Comparison of ENCODE assay signal across 16 cellular contexts in genomic region chr15:97114900-97115763, GRCh38.
DNase-seq lines count a peak whose midpoint lies in the region; ATAC-seq, FAIRE-seq and TF ChIP-seq lines count a peak whose summit lies in the region.
"Had no signal": no experiment of that assay in that cellular context is flagged by ENCODE, and none has a peak within 500 bp of the region (broad histone marks: within the 10 kb centered on the region; RNA-seq: fewer than 3 reads in every experiment).

No MANE protein-coding gene starts in this region.

- POLR2A ChIA-PET in GM12878 (lab: Charles Lee), result interaction anchor here (0.6 to 1.5 kb wide), 5 partner anchors 14 to 225 kb away, joined by 3 to 4 read pairs (median 4); no protein-coding TSS in a partner anchor

- H3K4me3 Mint-ChIP-seq in T-helper 2 cell treated with Interferon-gamma antibody and Interleukin-4, amounts not matched to agents 5 μg/mL and 100 μg/mL, for 36 hours, result no peak overlapping the region
- H3K4me3 Mint-ChIP-seq: CD4-positive, alpha-beta T cell; IgD-negative memory B cell had no signal

- WGBS in GM12878 (ENCODE audit: insufficient coverage, insufficient replicate concordance, low lambda C conversion rate, missing lambda C conversion rate), result 23% methylated on average over 9 of the region's 9 CpGs
- 68% methylated on average over 9 of the region's 9 CpGs for WGBS in hepatocyte (ENCODE audit: low lambda C conversion rate, missing lambda C conversion rate)

- peak; percentile 43 for DNase-seq in CMK (ENCODE audit: low read depth)
- DNase-seq in GM12865 (ENCODE audit: low read depth), result peak; percentile 0
- no peak for DNase-seq in GM12878 (ENCODE audit: low read depth, low spot score)
- DNase-seq in hepatocyte (ENCODE audit: low spot score), result peak; percentile 10
- no peak for DNase-seq in HAP-1 (ENCODE audit: low spot score in 2 of 2)
- DNase-seq in T-helper 2 cell treated with Interferon-gamma antibody and Interleukin-4, amounts not matched to agents 5 μg/mL and 100 μg/mL, for 36 hours (ENCODE audit: low spot score), result no peak
- DNase-seq: BE2C; CD4-positive, alpha-beta T cell; NCI-H187; NCI-H526 treated with DMSO at 0.1 percent for 48 hours; PC-9 had no signal

- peak; percentile 95 for ATAC-seq in GM12878
- ATAC-seq in GM18517 (IDR thresholded peaks at IDR 0.05; ENCODE audit: unreplicated experiment), result no peak
- ATAC-seq in HG03457 (IDR thresholded peaks at IDR 0.05; ENCODE audit: unreplicated experiment), result no peak

- CTCF ChIA-PET in GM12878 (lab: Yijun Ruan, JAX), result interaction anchor here (1.4 to 2.7 kb wide), 2 partner anchors 29 to 42 kb away, joined by 3 to 7 read pairs; no protein-coding TSS in a partner anchor

- no peaks in the 10 kb centered on the region for H3K36me3 ChIP-seq in GM12878 (ENCODE audit: control insufficient read depth in 2 of 2, insufficient read depth in 2 of 2, low read length in 1 of 2)
- H3K36me3 ChIP-seq in hepatocyte (replicated peaks; ENCODE audit: insufficient read depth, low read depth), result no peaks in the 10 kb centered on the region
- no peaks in the 10 kb centered on the region for H3K36me3 ChIP-seq in HAP-1 (replicated peaks)
- H3K36me3 ChIP-seq: BE2C had no signal

- TF ChIP-seq EP300 in GM12878 (IDR thresholded peaks at IDR 0.05; ENCODE audit: borderline replicate concordance in 1 of 2, control insufficient read depth in 1 of 2, low read depth in 2 of 2, low read length in 2 of 2), result peak; percentile 69 to 75; a peak in 3 of 4 replicates

- no peak for FAIRE-seq in GM12878 (lab: Jason Lieb, UNC)
- FAIRE-seq: GM19239, H54 had no signal

- H3K4me1 Mint-ChIP-seq in T-helper 2 cell treated with Interferon-gamma antibody and Interleukin-4, amounts not matched to agents 5 μg/mL and 100 μg/mL, for 36 hours (ENCODE audit: low read depth), result no peaks in the 10 kb centered on the region
- H3K4me1 Mint-ChIP-seq: IgD-negative memory B cell had no signal

- TF ChIP-seq POLR2A in GM12878 (IDR thresholded peaks at IDR 0.05; ENCODE audit: low read depth, low read length), result no peak

- H3K9ac ChIP-seq in GM12878 (ENCODE audit: control insufficient read depth, insufficient read depth, low read length), result no peak overlapping the region

- H3K79me2 ChIP-seq in GM12878 (ENCODE audit: control insufficient read depth, insufficient read depth, low read length), result no peaks in the 10 kb centered on the region
- no peaks in the 10 kb centered on the region for H3K79me2 ChIP-seq in hepatocyte

- H3K27ac ChIP-seq in GM12878 (ENCODE audit: control insufficient read depth, insufficient read depth) (no peak overlapping the region), hepatocyte (no peak overlapping the region)
- H3K27ac ChIP-seq: PC-9 had no signal

- no peaks in the 10 kb centered on the region for H3K27me3 Mint-ChIP-seq in T-helper 2 cell treated with Interferon-gamma antibody and Interleukin-4, amounts not matched to agents 5 μg/mL and 100 μg/mL, for 36 hours (ENCODE audit: low read depth)
- H3K27me3 Mint-ChIP-seq: CD4-positive, alpha-beta T cell; IgD-negative memory B cell had no signal

- no peaks in the 10 kb centered on the region for H3K9me2 ChIP-seq in hepatocyte (replicated peaks; ENCODE audit: insufficient read depth)

- H3K9me3 Mint-ChIP-seq in T-helper 2 cell treated with Interferon-gamma antibody and Interleukin-4, amounts not matched to agents 5 μg/mL and 100 μg/mL, for 36 hours, result peaks cover 23% of the 10 kb centered on the region

- no peaks in the 10 kb centered on the region for H4K20me1 ChIP-seq in GM12878 (ENCODE audit: control insufficient read depth, insufficient read depth)
- H4K20me1 ChIP-seq in hepatocyte (ENCODE audit: insufficient read depth, poor library complexity, severe bottlenecking), result no peaks in the 10 kb centered on the region

- H3K4me1 ChIP-seq in GM12878 (ENCODE audit: control insufficient read depth, insufficient read depth, low read length), result no peaks in the 10 kb centered on the region
- no peaks in the 10 kb centered on the region for H3K4me1 ChIP-seq in hepatocyte (ENCODE audit: insufficient read depth)
- no peaks in the 10 kb centered on the region for H3K4me1 ChIP-seq in HAP-1
- H3K4me1 ChIP-seq: BE2C had no signal

- RAD21 ChIA-PET in GM12878 (lab: Charles Lee; ENCODE audit: unreplicated experiment), result interaction anchor here (0.6 to 1.6 kb wide), 9 partner anchors 13 to 329 kb away, joined by 3 to 9 read pairs (median 3); no protein-coding TSS in a partner anchor

- H2AFZ ChIP-seq in GM12878 (ENCODE audit: control insufficient read depth, low read depth, low read length) (no peak overlapping the region), hepatocyte (no peak overlapping the region)
- H2AFZ ChIP-seq: PC-9 had no signal

- no peak overlapping the region for H3K27ac Mint-ChIP-seq in T-helper 2 cell treated with Interferon-gamma antibody and Interleukin-4, amounts not matched to agents 5 μg/mL and 100 μg/mL, for 36 hours
- H3K27ac Mint-ChIP-seq: CD4-positive, alpha-beta T cell; IgD-negative memory B cell had no signal

- intact Hi-C loops in GM12878 (cut with micrococcal nuclease; ENCODE audit: unreplicated experiment), result no loop called here

- H3K4me3 ChIP-seq in GM12865 (ENCODE audit: low read depth, low read length) (no peak overlapping the region), GM12878 (no peak overlapping the region), hepatocyte (no peak overlapping the region), HAP-1 (no peak overlapping the region)
- H3K4me3 ChIP-seq: PC-9 had no signal

- SMC1A ChIA-PET in GM12878 (lab: Charles Lee; ENCODE audit: uncharacterized antibody, unreplicated experiment), result interaction anchor here (1.0 to 4.5 kb wide), 9 partner anchors 10 to 79 kb away, joined by 3 to 19 read pairs (median 4); no protein-coding TSS in a partner anchor

- in situ Hi-C loops in GM12878 (cut with MboI), result no loop called here
- in situ Hi-C loops in HAP-1 (cut with MboI; ENCODE audit: low sequenced_read_pairs), result no loop called here

- TF ChIP-seq CTCF in GM12865 (IDR thresholded peaks at IDR 0.05; ENCODE audit: insufficient read depth, low read depth, low read length, missing control alignments) (no peak), GM12878 (IDR thresholded peaks at IDR 0.05 in 2 of 3, conservative IDR thresholded peaks at IDR 0.05 in 1 of 3; ENCODE audit: control insufficient read depth in 2 of 3, extremely low read depth in 1 of 3, insufficient read depth in 1 of 3, low read depth in 3 of 3, low read length in 3 of 3) (no peak), hepatocyte (IDR thresholded peaks at IDR 0.05; ENCODE audit: poor library complexity) (no peak)

- H3K4me2 ChIP-seq in GM12878 (ENCODE audit: control insufficient read depth, insufficient read depth) (no peak overlapping the region), hepatocyte (no peak overlapping the region)
- H3K4me2 ChIP-seq: PC-9 had no signal

- H3K27me3 ChIP-seq in GM12878 (replicated peaks in 1 of 2; ENCODE audit: control insufficient read depth in 2 of 2, insufficient read depth in 2 of 2, low read length in 1 of 2), result no peaks in the 10 kb centered on the region
- no peaks in the 10 kb centered on the region for H3K27me3 ChIP-seq in hepatocyte
- no peaks in the 10 kb centered on the region for H3K27me3 ChIP-seq in HAP-1 (ENCODE audit: low read depth)
- H3K27me3 ChIP-seq: BE2C had no signal

- H3K9me3 ChIP-seq in GM12878 (replicated peaks; ENCODE audit: control insufficient read depth, insufficient read depth, low read length) (no peaks in the 10 kb centered on the region), hepatocyte (ENCODE audit: low read depth) (no peaks in the 10 kb centered on the region), HAP-1 (no peaks in the 10 kb centered on the region)
- H3K9me3 ChIP-seq: BE2C had no signal

- no peaks in the 10 kb centered on the region for H3K36me3 Mint-ChIP-seq in T-helper 2 cell treated with Interferon-gamma antibody and Interleukin-4, amounts not matched to agents 5 μg/mL and 100 μg/mL, for 36 hours (ENCODE audit: low read depth)
- H3K36me3 Mint-ChIP-seq: IgD-negative memory B cell had no signal

- TF ChIP-seq RAD21 in GM12878 (IDR thresholded peaks at IDR 0.05; ENCODE audit: insufficient read depth, low read depth, low read length), result no peak

- BruUV-seq in GM12878 (replicated peaks; lab: Mats Ljungman, UMichigan), result no TSS peak

TF ChIP-seq in GM12878, 131 proteins besides CTCF, POLR2A, EP300 and RAD21 (continues in another document):
- TF ChIP-seq, protein P1, sequence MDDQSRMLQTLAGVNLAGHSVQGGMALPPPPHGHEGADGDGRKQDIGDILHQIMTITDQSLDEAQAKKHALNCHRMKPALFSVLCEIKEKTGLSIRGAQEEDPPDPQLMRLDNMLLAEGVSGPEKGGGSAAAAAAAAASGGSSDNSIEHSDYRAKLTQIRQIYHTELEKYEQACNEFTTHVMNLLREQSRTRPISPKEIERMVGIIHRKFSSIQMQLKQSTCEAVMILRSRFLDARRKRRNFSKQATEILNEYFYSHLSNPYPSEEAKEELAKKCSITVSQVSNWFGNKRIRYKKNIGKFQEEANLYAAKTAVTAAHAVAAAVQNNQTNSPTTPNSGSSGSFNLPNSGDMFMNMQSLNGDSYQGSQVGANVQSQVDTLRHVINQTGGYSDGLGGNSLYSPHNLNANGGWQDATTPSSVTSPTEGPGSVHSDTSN (IDR thresholded peaks at IDR 0.05; ENCODE audit: insufficient replicate concordance, low read depth, low read length), result no peak
- no peak for TF ChIP-seq RAD51 (IDR thresholded peaks at IDR 0.05)
- TF ChIP-seq, protein P2, sequence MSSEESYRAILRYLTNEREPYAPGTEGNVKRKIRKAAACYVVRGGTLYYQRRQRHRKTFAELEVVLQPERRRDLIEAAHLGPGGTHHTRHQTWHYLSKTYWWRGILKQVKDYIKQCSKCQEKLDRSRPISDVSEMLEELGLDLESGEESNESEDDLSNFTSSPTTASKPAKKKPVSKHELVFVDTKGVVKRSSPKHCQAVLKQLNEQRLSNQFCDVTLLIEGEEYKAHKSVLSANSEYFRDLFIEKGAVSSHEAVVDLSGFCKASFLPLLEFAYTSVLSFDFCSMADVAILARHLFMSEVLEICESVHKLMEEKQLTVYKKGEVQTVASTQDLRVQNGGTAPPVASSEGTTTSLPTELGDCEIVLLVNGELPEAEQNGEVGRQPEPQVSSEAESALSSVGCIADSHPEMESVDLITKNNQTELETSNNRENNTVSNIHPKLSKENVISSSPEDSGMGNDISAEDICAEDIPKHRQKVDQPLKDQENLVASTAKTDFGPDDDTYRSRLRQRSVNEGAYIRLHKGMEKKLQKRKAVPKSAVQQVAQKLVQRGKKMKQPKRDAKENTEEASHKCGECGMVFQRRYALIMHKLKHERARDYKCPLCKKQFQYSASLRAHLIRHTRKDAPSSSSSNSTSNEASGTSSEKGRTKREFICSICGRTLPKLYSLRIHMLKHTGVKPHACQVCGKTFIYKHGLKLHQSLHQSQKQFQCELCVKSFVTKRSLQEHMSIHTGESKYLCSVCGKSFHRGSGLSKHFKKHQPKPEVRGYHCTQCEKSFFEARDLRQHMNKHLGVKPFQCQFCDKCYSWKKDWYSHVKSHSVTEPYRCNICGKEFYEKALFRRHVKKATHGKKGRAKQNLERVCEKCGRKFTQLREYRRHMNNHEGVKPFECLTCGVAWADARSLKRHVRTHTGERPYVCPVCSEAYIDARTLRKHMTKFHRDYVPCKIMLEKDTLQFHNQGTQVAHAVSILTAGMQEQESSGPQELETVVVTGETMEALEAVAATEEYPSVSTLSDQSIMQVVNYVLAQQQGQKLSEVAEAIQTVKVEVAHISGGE (CRISPR knock-in tag; IDR thresholded peaks at IDR 0.05), result no peak

Comparison
In these comparisons a context has a peak if more than half of its experiments do, and no peak if none do; other contexts are left out.
1. DNase-seq: peak in CMK (single experiment), GM12865 (single experiment) and hepatocyte (single experiment); none in GM12878 (single experiment), HAP-1 (0 of 2) and T-helper 2 cell treated with Interferon-gamma antibody and Interleukin-4, amounts not matched to agents 5 μg/mL and 100 μg/mL, for 36 hours (single experiment).